In genomic region chr1:53725238-53725689, GRCh38 we compare ENCODE assay signal across 15 cellular contexts. TPM values are rescaled to one million over a fixed set of nuclear protein-coding genes. Genes with fewer than 3 reads are reported as not detected.
DNase-seq lines count a peak whose midpoint lies in the region; ATAC-seq and TF ChIP-seq lines count a peak whose summit lies in the region.
"Had no signal": no experiment of that assay in that cellular context is flagged by ENCODE, and none has a peak within 500 bp of the region (broad histone marks: within the 10 kb centered on the region; RNA-seq: fewer than 3 reads in every experiment).

No MANE protein-coding gene starts in this region.

- H3K4me2 ChIP-seq in mesenchymal stem cell (ENCODE audit: low read length, poor library complexity, severe bottlenecking), result no peak overlapping the region

- H3K18ac ChIP-seq in mesenchymal stem cell (ENCODE audit: low read depth in 1 of 2, low read length in 2 of 2), result no peak overlapping the region

- H3K4me1 ChIP-seq in mesenchymal stem cell (ENCODE audit: control insufficient read depth, insufficient read depth, low read depth, low read length), result peaks cover 11% of the 10 kb centered on the region
- no peaks in the 10 kb centered on the region for H3K4me1 ChIP-seq in esophagus squamous epithelium

- no peak for TF ChIP-seq POLR2A in esophagus squamous epithelium (IDR thresholded peaks at IDR 0.05)

- TF ChIP-seq CTCF in astrocyte of the spinal cord (IDR thresholded peaks at IDR 0.05; ENCODE audit: low read depth, low read length), result peak; percentile 41
- TF ChIP-seq CTCF in esophagus squamous epithelium (IDR thresholded peaks at IDR 0.05), result no peak

- H3K36me3 Mint-ChIP-seq in activated CD8-positive, alpha-beta memory T cell treated with anti-CD3 and anti-CD28 coated beads, Interleukin-2, amount 10 ng/mL, durations not matched to agents 7 days and 5 days, result no peaks in the 10 kb centered on the region
- H3K36me3 Mint-ChIP-seq: activated naive CD8-positive, alpha-beta T cell treated with anti-CD3 and anti-CD28 coated beads, Interleukin-2, amount 10 ng/mL, durations not matched to agents 7 days and 5 days had no signal

- H3K9ac ChIP-seq in mesenchymal stem cell (ENCODE audit: low read length), result no peak overlapping the region

- no peak overlapping the region for H2AFZ ChIP-seq in mesenchymal stem cell (ENCODE audit: low read depth, low read length)

- no peak overlapping the region for H2BK120ac ChIP-seq in mesenchymal stem cell (ENCODE audit: low read depth, low read length)

- H4K91ac ChIP-seq in mesenchymal stem cell (ENCODE audit: low read length), result no peak overlapping the region

- intact Hi-C loops in esophagus squamous epithelium (cut with DNase I), result no loop called here

- no peak for TF ChIP-seq EP300 in Ishikawa (IDR thresholded peaks at IDR 0.05; ENCODE audit: borderline replicate concordance)

- H3K27me3 ChIP-seq in mesenchymal stem cell (ENCODE audit: control insufficient read depth in 1 of 2, insufficient read depth in 1 of 2, low read length in 2 of 2) (peaks cover 0 to 13% of the 10 kb centered on the region in 2 experiments), esophagus squamous epithelium (no peaks in the 10 kb centered on the region)

- no peak overlapping the region for H2BK15ac ChIP-seq in mesenchymal stem cell (ENCODE audit: low read depth, poor library complexity, severe bottlenecking)

- no peak overlapping the region for H3K23ac ChIP-seq in mesenchymal stem cell (ENCODE audit: low read length in 2 of 2)

- no peak overlapping the region for H3K4me3 ChIP-seq in astrocyte of the spinal cord (ENCODE audit: low read depth, low read length)
- no peak overlapping the region for H3K4me3 ChIP-seq in mesenchymal stem cell (ENCODE audit: insufficient read depth in 1 of 2, low read depth in 1 of 2, low read length in 2 of 2)
- no peak overlapping the region for H3K4me3 ChIP-seq in esophagus squamous epithelium

- no peak overlapping the region for H3K14ac ChIP-seq in mesenchymal stem cell (ENCODE audit: low read length in 2 of 2)

- no peak overlapping the region for H2BK12ac ChIP-seq in mesenchymal stem cell (ENCODE audit: low read length in 2 of 2)

- no peak overlapping the region for H3K4ac ChIP-seq in mesenchymal stem cell (ENCODE audit: low read depth in 1 of 2, low read length in 2 of 2)

- no peak overlapping the region for H3K27ac Mint-ChIP-seq in activated CD8-positive, alpha-beta memory T cell treated with anti-CD3 and anti-CD28 coated beads, Interleukin-2, amount 10 ng/mL, durations not matched to agents 7 days and 5 days
- H3K27ac Mint-ChIP-seq: activated CD4-positive, alpha-beta T cell treated with anti-CD3 and anti-CD28 coated beads, Interleukin-2, amount 10 ng/mL, durations not matched to agents 24 days and 14 days; activated naive CD8-positive, alpha-beta T cell treated with anti-CD3 and anti-CD28 coated beads, Interleukin-2, amount 10 ng/mL, durations not matched to agents 7 days and 5 days had no signal

- peaks cover 8% of the 10 kb centered on the region for H3K27me3 Mint-ChIP-seq in activated CD8-positive, alpha-beta memory T cell treated with anti-CD3 and anti-CD28 coated beads, Interleukin-2, amount 10 ng/mL, durations not matched to agents 7 days and 5 days

- peaks cover 22% of the 10 kb centered on the region for H3K79me1 ChIP-seq in mesenchymal stem cell (replicated peaks; ENCODE audit: low read length, poor library complexity, severe bottlenecking)

- H3K4me3 Mint-ChIP-seq in activated CD8-positive, alpha-beta memory T cell treated with anti-CD3 and anti-CD28 coated beads, Interleukin-2, amount 10 ng/mL, durations not matched to agents 7 days and 5 days, result no peak overlapping the region
- H3K4me3 Mint-ChIP-seq: activated CD4-positive, alpha-beta T cell treated with anti-CD3 and anti-CD28 coated beads, Interleukin-2, amount 10 ng/mL, durations not matched to agents 24 days and 14 days; activated naive CD8-positive, alpha-beta T cell treated with anti-CD3 and anti-CD28 coated beads, Interleukin-2, amount 10 ng/mL, durations not matched to agents 7 days and 5 days had no signal

- H4K8ac ChIP-seq in mesenchymal stem cell (ENCODE audit: low read length), result no peak overlapping the region

- CTCF ChIA-PET in activated CD8-positive, alpha-beta memory T cell treated with anti-CD3 and anti-CD28 coated beads, Interleukin-2, amount 10 ng/mL, durations not matched to agents 7 days and 5 days (lab: Charles Lee), result no interaction called here

- 17% methylated on average over 6 of the region's 6 CpGs for WGBS in mesenchymal stem cell
- 39 to 61% methylated on average over 4 to 6 of the region's 6 CpGs for WGBS in esophagus squamous epithelium, 2 donors

- no peak overlapping the region for H2BK5ac ChIP-seq in mesenchymal stem cell (ENCODE audit: low read depth, low read length, poor library complexity, severe bottlenecking)

- H3K9me3 ChIP-seq in mesenchymal stem cell (ENCODE audit: control insufficient read depth, low read length) (peaks cover 9% of the 10 kb centered on the region), esophagus squamous epithelium (no peaks in the 10 kb centered on the region)
- H3K9me3 ChIP-seq: neutrophil had no signal

- no peaks in the 10 kb centered on the region for H3K4me1 Mint-ChIP-seq in activated CD8-positive, alpha-beta memory T cell treated with anti-CD3 and anti-CD28 coated beads, Interleukin-2, amount 10 ng/mL, durations not matched to agents 7 days and 5 days
- H3K4me1 Mint-ChIP-seq: activated CD4-positive, alpha-beta T cell treated with anti-CD3 and anti-CD28 coated beads, Interleukin-2, amount 10 ng/mL, durations not matched to agents 24 days and 14 days; activated naive CD8-positive, alpha-beta T cell treated with anti-CD3 and anti-CD28 coated beads, Interleukin-2, amount 10 ng/mL, durations not matched to agents 7 days and 5 days had no signal

- H3K27ac ChIP-seq in mesenchymal stem cell (ENCODE audit: low read length, poor library complexity, severe bottlenecking) (no peak overlapping the region), esophagus squamous epithelium (no peak overlapping the region)
- H3K27ac ChIP-seq: neutrophil had no signal

- H3K9me3 Mint-ChIP-seq in activated CD8-positive, alpha-beta memory T cell treated with anti-CD3 and anti-CD28 coated beads, Interleukin-2, amount 10 ng/mL, durations not matched to agents 7 days and 5 days (ENCODE audit: low read depth), result no peaks in the 10 kb centered on the region
- H3K9me3 Mint-ChIP-seq: activated CD4-positive, alpha-beta T cell treated with anti-CD3 and anti-CD28 coated beads, Interleukin-2, amount 10 ng/mL, durations not matched to agents 24 days and 14 days; activated naive CD8-positive, alpha-beta T cell treated with anti-CD3 and anti-CD28 coated beads, Interleukin-2, amount 10 ng/mL, durations not matched to agents 7 days and 5 days had no signal

- H3K36me3 ChIP-seq in mesenchymal stem cell (ENCODE audit: control insufficient read depth in 1 of 2, insufficient read depth in 2 of 2, low read depth in 1 of 2, low read length in 2 of 2), result peaks cover 0 to 5% of the 10 kb centered on the region in 2 experiments
- H3K36me3 ChIP-seq in esophagus squamous epithelium, result no peaks in the 10 kb centered on the region
- H3K36me3 ChIP-seq: neutrophil had no signal

- H2AK5ac ChIP-seq in mesenchymal stem cell (ENCODE audit: low read length, severe bottlenecking), result no peak overlapping the region

- peak; percentile 29; the same call in 1 of the 2 replicates for TF ChIP-seq RAD21 in Ishikawa (IDR thresholded peaks at IDR 0.05; ENCODE audit: low read depth)

- no peak for ATAC-seq in activated CD8-positive, alpha-beta memory T cell treated with anti-CD3 and anti-CD28 coated beads, Interleukin-2, amount 10 ng/mL, durations not matched to agents 7 days and 5 days

- in situ Hi-C loops in astrocyte of the spinal cord (cut with HindIII; ENCODE audit: low sequenced_read_pairs), result no loop called here

- peak; percentile 24 to 34 for DNase-seq in NCI-H446 (lab: John Stamatoyannopoulos, UW)
- DNase-seq in NCI-H446 treated with DMSO at 0.1 percent for 48 hours (lab: John Stamatoyannopoulos, UW), result no peak
- peak; percentile 67 for DNase-seq in astrocyte of the spinal cord (ENCODE audit: low read depth, low spot score)
- DNase-seq in mesenchymal stem cell, result peak; percentile 26
- DNase-seq in esophagus squamous epithelium (lab: John Stamatoyannopoulos, UW), result no peak
- DNase-seq in activated CD8-positive, alpha-beta memory T cell treated with anti-CD3 and anti-CD28 coated beads, Interleukin-2, amount 10 ng/mL, durations not matched to agents 7 days and 5 days, result no peak
- DNase-seq in NCI-H1092 (lab: John Stamatoyannopoulos, UW), result no peak
- DNase-seq: activated CD4-positive, alpha-beta T cell treated with anti-CD3 and anti-CD28 coated beads, Interleukin-2, amount 10 ng/mL, durations not matched to agents 24 days and 14 days; activated naive CD8-positive, alpha-beta T cell treated with anti-CD3 and anti-CD28 coated beads, Interleukin-2, amount 10 ng/mL, durations not matched to agents 7 days and 5 days; NCI-H1436 treated with DMSO at 0.1 percent for 48 hours; Right ventricle myocardium superior; stimulated activated CD4-positive, alpha-beta T cell treated with anti-CD3 and anti-CD28 coated beads, Interleukin-4, amount 100 ng/mL, for 1 hour; substantia nigra had no signal

TF ChIP-seq in Ishikawa, 13 proteins besides CTCF, POLR2A, EP300 and RAD21 (continues in another document):
- no peak for TF ChIP-seq NFIC (IDR thresholded peaks at IDR 0.05)

RNA-seq across cellular contexts. Expression of gene GLIS1, which starts 13.7 kb away (rescaled TPM):
- 0.29 TPM for polyA plus RNA-seq in mesenchymal stem cell (2013, experiment 1 of 2)
- polyA plus RNA-seq in mesenchymal stem cell (2013, experiment 2 of 2), result 0.29 TPM
- under 1 TPM in 1 of 4 donors, not detected in 3; 0.57 TPM for total RNA-seq in esophagus squamous epithelium
- not detected for total RNA-seq in activated CD8-positive, alpha-beta memory T cell treated with anti-CD3 and anti-CD28 coated beads, Interleukin-2, amount 10 ng/mL, durations not matched to agents 7 days and 5 days
- total RNA-seq: activated CD4-positive, alpha-beta T cell treated with anti-CD3 and anti-CD28 coated beads, Interleukin-2, amount 10 ng/mL, durations not matched to agents 24 days and 14 days; activated naive CD8-positive, alpha-beta T cell treated with anti-CD3 and anti-CD28 coated beads, Interleukin-2, amount 10 ng/mL, durations not matched to agents 7 days and 5 days had no signal

Comparison
In these comparisons a context has a peak if more than half of its experiments do, and no peak if none do; other contexts are left out.
1. DNase-seq: peak in NCI-H446 (2 of 2), astrocyte of the spinal cord (single experiment) and mesenchymal stem cell (single experiment); none in NCI-H446 treated with DMSO at 0.1 percent for 48 hours (single experiment), esophagus squamous epithelium (single experiment), activated CD8-positive, alpha-beta memory T cell treated with anti-CD3 and anti-CD28 coated beads, Interleukin-2, amount 10 ng/mL, durations not matched to agents 7 days and 5 days (single experiment) and NCI-H1092 (single experiment).